1 cellular context compared by ENCODE assay signal in the genomic region with DNA sequence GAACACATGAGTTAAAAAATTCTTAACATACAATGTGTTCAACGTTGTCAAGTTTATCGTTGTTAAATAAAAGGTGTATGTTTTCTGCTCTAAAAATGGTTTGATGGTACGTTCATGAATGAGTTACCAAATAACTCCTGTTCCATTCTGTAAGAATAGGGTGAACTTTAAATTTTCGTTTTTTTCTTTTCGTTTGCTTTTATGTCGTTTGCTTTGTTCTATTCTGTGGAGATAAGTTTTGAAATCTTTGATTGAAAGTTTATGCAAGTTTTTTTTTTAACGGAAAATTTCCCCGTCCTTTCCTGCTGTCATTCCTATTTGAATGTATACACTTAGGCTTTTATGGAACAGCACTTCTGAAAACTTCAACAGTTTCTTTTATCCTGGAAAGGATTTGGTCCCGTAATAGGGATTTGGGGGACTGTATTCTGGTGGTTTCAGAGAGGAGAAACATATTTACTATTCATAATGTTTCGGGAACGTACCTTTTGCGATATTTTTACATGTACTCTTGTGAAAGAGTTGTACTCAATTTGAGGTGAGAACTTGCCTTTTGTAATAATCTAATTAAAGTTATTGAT.
TF ChIP-seq lines count a peak whose summit lies in the region.

No MANE protein-coding gene starts in this region.

TF ChIP-seq in endothelial cell of umbilical vein, 7 proteins besides CTCF, POLR2A, EP300 and RAD21 (continued from another document):
- TF ChIP-seq EZH2 (IDR thresholded peaks at IDR 0.05; ENCODE audit: borderline replicate concordance, low read depth, low read length, severe bottlenecking) = no peak
- TF ChIP-seq MYC (IDR thresholded peaks at IDR 0.05; ENCODE audit: low read depth, low read length) = no peak
- no peak for TF ChIP-seq FOS (IDR thresholded peaks at IDR 0.05; ENCODE audit: borderline replicate concordance, insufficient read depth, low read length)
